21 cellular contexts compared by ENCODE assay signal in genomic region chr17:61240851-61241468, GRCh38.
"Had no signal": no experiment of that assay in that cellular context is flagged by ENCODE, and none has a peak within 500 bp of the region (broad histone marks: within the 10 kb centered on the region; RNA-seq: fewer than 3 reads in every experiment).

No MANE protein-coding gene starts in this region.

- H3K9me3 Mint-ChIP-seq: neural crest cell had no signal

- H3K27ac Mint-ChIP-seq: activated naive CD4-positive, alpha-beta T cell treated with anti-CD3 and anti-CD28 coated beads, Interleukin-2, amount 10 ng/mL, durations not matched to agents 7 days and 5 days; stimulated activated memory B cell treated with anti-CD40 and anti-IgM and Interleukin-4, amounts not matched to agents 10 μg/mL and 1 μg/mL and 100 μg/mL, for 72 hours had no signal

- H3K27me3 Mint-ChIP-seq: activated naive CD4-positive, alpha-beta T cell treated with anti-CD3 and anti-CD28 coated beads, Interleukin-2, amount 10 ng/mL, durations not matched to agents 7 days and 5 days; naive thymus-derived CD4-positive, alpha-beta T cell; stimulated activated memory B cell treated with anti-CD40 and anti-IgM and Interleukin-4, amounts not matched to agents 10 μg/mL and 1 μg/mL and 100 μg/mL, for 72 hours had no signal

- DNase-seq: activated CD4-positive, CD25-positive, alpha-beta regulatory T cell treated with anti-CD3 and anti-CD28 coated beads, Interleukin-2, amount 50 U/mL, for 72 hours; activated effector memory CD4-positive, alpha-beta T cell treated with Interleukin-2 at 50 U/mL for 16 hours; activated naive CD4-positive, alpha-beta T cell treated with anti-CD3 and anti-CD28 coated beads, Interleukin-2, amount 10 ng/mL, durations not matched to agents 7 days and 5 days; amygdala; central memory CD4-positive, alpha-beta T cell; hippocampal formation; left cardiac atrium; midbrain; naive thymus-derived CD4-positive, alpha-beta T cell; nucleus accumbens; pancreas; retina; stimulated activated CD4-positive, alpha-beta T cell treated with anti-CD3 and anti-CD28 coated beads, Interleukin-12 subunit alpha, Interleukin-12 subunit beta, amount 100 ng/mL, for 4 hours; stimulated activated CD4-positive, alpha-beta T cell treated with anti-CD3 and anti-CD28 coated beads, Interleukin-4, amount 100 ng/mL, for 4 hours; stimulated activated CD8-positive, alpha-beta memory T cell treated with anti-CD3 and anti-CD28 coated beads, Interleukin-4, amount 100 ng/mL, for 48 hours had no signal

- H3K4me1 Mint-ChIP-seq: stimulated activated memory B cell treated with anti-CD40 and anti-IgM and Interleukin-4, amounts not matched to agents 10 μg/mL and 1 μg/mL and 100 μg/mL, for 72 hours had no signal

- ATAC-seq: gastroesophageal sphincter; left cardiac atrium; naive thymus-derived CD4-positive, alpha-beta T cell; pancreas; sciatic nerve; stimulated activated memory B cell treated with anti-CD40 and anti-IgM and Interleukin-4, amounts not matched to agents 10 μg/mL and 1 μg/mL and 100 μg/mL, for 72 hours had no signal

- FAIRE-seq: endothelial cell of umbilical vein, keratinocyte, pancreas had no signal

- H3K4me3 Mint-ChIP-seq: activated naive CD4-positive, alpha-beta T cell treated with anti-CD3 and anti-CD28 coated beads, Interleukin-2, amount 10 ng/mL, durations not matched to agents 7 days and 5 days; naive thymus-derived CD4-positive, alpha-beta T cell; neural crest cell; stimulated activated memory B cell treated with anti-CD40 and anti-IgM and Interleukin-4, amounts not matched to agents 10 μg/mL and 1 μg/mL and 100 μg/mL, for 72 hours had no signal
